ENCODE assay signal across 19 cellular contexts in the genomic region with DNA sequence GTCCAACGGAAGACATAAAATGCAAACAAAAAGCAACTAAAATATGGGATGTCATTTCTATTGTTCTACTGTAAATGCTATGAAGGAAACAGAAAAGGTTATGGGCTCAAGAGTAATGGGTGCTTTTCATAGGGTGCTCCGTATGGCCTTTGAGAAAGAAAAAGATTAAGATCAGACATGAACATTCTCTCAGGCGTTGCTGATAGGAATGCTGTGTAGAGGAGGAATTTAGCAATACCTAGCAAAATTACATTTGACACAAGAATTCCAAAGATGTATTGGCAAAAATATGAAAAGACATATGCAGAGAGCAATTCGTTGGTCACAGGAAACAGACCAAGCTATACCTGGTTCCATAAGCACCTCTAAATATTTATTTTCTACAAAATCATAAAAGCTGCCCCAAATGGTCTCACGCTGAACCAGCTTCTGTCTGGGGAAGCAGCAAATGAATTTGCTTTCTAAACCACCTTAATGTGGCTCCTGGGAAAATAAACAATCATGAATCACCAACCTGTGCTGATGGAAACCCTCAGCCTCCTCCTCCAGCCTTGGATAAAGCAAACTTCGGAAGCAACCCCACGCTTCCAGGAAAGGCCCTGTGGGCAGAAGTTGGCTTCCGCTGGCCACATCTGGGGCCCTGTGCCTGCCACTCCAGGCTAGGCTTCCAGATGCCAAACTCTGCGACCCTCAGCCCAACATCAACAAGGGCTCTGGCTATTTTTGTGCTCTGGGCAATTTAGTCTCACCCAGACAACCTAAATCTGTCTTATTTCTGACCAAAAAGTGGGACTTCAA. TPM values are rescaled to one million over a fixed set of nuclear protein-coding genes. Genes with fewer than 3 reads are reported as not detected.
DNase-seq lines count a peak whose midpoint lies in the region; ATAC-seq, FAIRE-seq and TF ChIP-seq lines count a peak whose summit lies in the region.
"Had no signal": no experiment of that assay in that cellular context is flagged by ENCODE, and none has a peak within 500 bp of the region (broad histone marks: within the 10 kb centered on the region; RNA-seq: fewer than 3 reads in every experiment).

No MANE protein-coding gene starts in this region.

- H3K36me3 Mint-ChIP-seq in Caco-2 (ENCODE audit: insufficient read depth, unreplicated experiment): no peaks in the 10 kb centered on the region

- 74% methylated on average over 9 of the region's 9 CpGs for WGBS in GM12878 (ENCODE audit: insufficient coverage, insufficient replicate concordance, low lambda C conversion rate, missing lambda C conversion rate)
- WGBS in tibial nerve, 2 donors: 51 to 58% methylated on average over 9 of the region's 9 CpGs

- no peak for TF ChIP-seq POLR2A in GM12878 (IDR thresholded peaks at IDR 0.05; ENCODE audit: low read depth, low read length)
- TF ChIP-seq POLR2A in tibial nerve (IDR thresholded peaks at IDR 0.05): no peak

- H4K20me1 ChIP-seq in GM12878 (ENCODE audit: control insufficient read depth, insufficient read depth) (no peaks in the 10 kb centered on the region), osteoblast (ENCODE audit: insufficient read depth, low read length) (no peaks in the 10 kb centered on the region)

- H3K4me3 Mint-ChIP-seq in Caco-2 (ENCODE audit: unreplicated experiment): no peak overlapping the region
- H3K4me3 Mint-ChIP-seq: H9 had no signal

- no peaks in the 10 kb centered on the region for H3K9me3 Mint-ChIP-seq in Caco-2 (ENCODE audit: unreplicated experiment)
- H3K9me3 Mint-ChIP-seq: H9 had no signal

- CTCF ChIA-PET in Caco-2 (lab: Charles Lee): interaction anchor here (0.6 kb wide), 1 partner anchor 22 kb away, joined by 3 read pairs; no protein-coding TSS in a partner anchor
- CTCF ChIA-PET in GM12878 (lab: Yijun Ruan, JAX): interaction anchor here (1.4 to 1.7 kb wide), 2 partner anchors 21 to 23 kb away, joined by 4 to 5 read pairs; no protein-coding TSS in a partner anchor

- H3K27me3 Mint-ChIP-seq in Caco-2 (ENCODE audit: insufficient read depth, unreplicated experiment): no peaks in the 10 kb centered on the region

- no peak overlapping the region for H3K9ac ChIP-seq in GM12878 (ENCODE audit: control insufficient read depth, insufficient read depth, low read length)

- H3K4me3 ChIP-seq in Caco-2 (ENCODE audit: low read depth, low read length) (no peak overlapping the region), GM12878 (no peak overlapping the region), osteoblast (ENCODE audit: insufficient read depth, low read length) (no peak overlapping the region), tibial nerve (no peak overlapping the region)
- H3K4me3 ChIP-seq: SK-N-MC had no signal

- no peak for TF ChIP-seq RAD21 in GM12878 (IDR thresholded peaks at IDR 0.05; ENCODE audit: insufficient read depth, low read depth, low read length)

- peak overlapping the region; percentile 21 for H3K27ac Mint-ChIP-seq in Caco-2 (ENCODE audit: unreplicated experiment)
- H3K27ac Mint-ChIP-seq: H9 had no signal

- intact Hi-C loops in Caco-2 (cut with micrococcal nuclease; ENCODE audit: unreplicated experiment): no loop called here
- intact Hi-C loops in GM12878 (cut with micrococcal nuclease; ENCODE audit: unreplicated experiment): no loop called here

- H2AFZ ChIP-seq in GM12878 (ENCODE audit: control insufficient read depth, low read depth, low read length) (no peak overlapping the region), osteoblast (ENCODE audit: low read length) (no peak overlapping the region)

- POLR2A ChIA-PET in Caco-2 (lab: Charles Lee) (no interaction called here), GM12878 (lab: Charles Lee) (interaction anchor here (0.9 kb wide), 1 partner anchor 9 kb away, joined by 3 read pairs; no protein-coding TSS in a partner anchor)

- in situ Hi-C loops in GM12878 (cut with MboI): no loop called here

- SMC1A ChIA-PET in GM12878 (lab: Charles Lee; ENCODE audit: uncharacterized antibody, unreplicated experiment): no interaction called here

- H3K36me3 ChIP-seq in Caco-2 (ENCODE audit: control insufficient read depth, insufficient read depth, low read length) (no peaks in the 10 kb centered on the region), GM12878 (ENCODE audit: control insufficient read depth in 2 of 2, insufficient read depth in 2 of 2, low read length in 1 of 2) (no peaks in the 10 kb centered on the region), osteoblast (ENCODE audit: insufficient read depth, low read length) (no peaks in the 10 kb centered on the region), tibial nerve (no peaks in the 10 kb centered on the region)

- H3K27me3 ChIP-seq in Caco-2 (replicated peaks; ENCODE audit: control insufficient read depth, insufficient read depth, low read length): no peaks in the 10 kb centered on the region
- H3K27me3 ChIP-seq in GM12878 (replicated peaks in 1 of 2; ENCODE audit: control insufficient read depth in 2 of 2, insufficient read depth in 2 of 2, low read length in 1 of 2): no peaks in the 10 kb centered on the region
- peaks cover 7% of the 10 kb centered on the region for H3K27me3 ChIP-seq in osteoblast (ENCODE audit: insufficient read depth, low read length)
- no peaks in the 10 kb centered on the region for H3K27me3 ChIP-seq in tibial nerve

- H3K4me1 ChIP-seq in Caco-2 (peaks cover 6% of the 10 kb centered on the region; the same call in 1 of the 2 replicates), GM12878 (ENCODE audit: control insufficient read depth, insufficient read depth, low read length) (peaks cover 13% of the 10 kb centered on the region), osteoblast (ENCODE audit: insufficient read depth, low read length) (peaks cover 2% of the 10 kb centered on the region), tibial nerve (peaks cover 0 to 28% (median 5%) of the 10 kb centered on the region in 4 donors)

- TF ChIP-seq EP300 in GM12878 (IDR thresholded peaks at IDR 0.05; ENCODE audit: borderline replicate concordance in 1 of 2, control insufficient read depth in 1 of 2, low read depth in 2 of 2, low read length in 2 of 2) (no peak), tibial nerve (IDR thresholded peaks at IDR 0.05) (no peak)

- no peak for FAIRE-seq in GM12878 (lab: Jason Lieb, UNC)

- ATAC-seq in GM12878: no peak
- ATAC-seq in GM18873 (IDR thresholded peaks at IDR 0.05; ENCODE audit: low FRiP score, unreplicated experiment): no peak
- ATAC-seq: Right ventricle myocardium inferior had no signal

- H3K9me3 ChIP-seq in Caco-2 (no peaks in the 10 kb centered on the region), GM12878 (replicated peaks; ENCODE audit: control insufficient read depth, insufficient read depth, low read length) (no peaks in the 10 kb centered on the region), osteoblast (ENCODE audit: low read depth, low read length) (no peaks in the 10 kb centered on the region), tibial nerve (no peaks in the 10 kb centered on the region)

- H3K79me2 ChIP-seq in GM12878 (ENCODE audit: control insufficient read depth, insufficient read depth, low read length) (no peaks in the 10 kb centered on the region), osteoblast (ENCODE audit: insufficient read depth, low read length) (no peaks in the 10 kb centered on the region)

- BruUV-seq in Caco-2 (replicated peaks; lab: Mats Ljungman, UMichigan): no TSS peak
- BruUV-seq in GM12878 (replicated peaks; lab: Mats Ljungman, UMichigan): no TSS peak

- DNase-seq in Caco-2 (no peak), M059J (ENCODE audit: low read depth) (peak; percentile 42), GM12878 (ENCODE audit: low read depth, low spot score) (no peak), osteoblast (ENCODE audit: insufficient read length, low spot score, missing footprints) (peak; percentile 65), globus pallidus (ENCODE audit: low spot score) (no peak), tibial nerve (ENCODE audit: low spot score in 2 of 2) (no peak)
- DNase-seq: COR-L47, DMS153, EL, H9, NCI-H1436 treated with DMSO at 0.1 percent for 48 hours, NCI-H2029 treated with DMSO at 0.1 percent for 48 hours, NCI-H2171 treated with DMSO at 0.1 percent for 48 hours, NCI-H446 treated with DMSO at 0.1 percent for 48 hours, NCI-H774 had no signal

- RAD21 ChIA-PET in GM12878 (lab: Charles Lee; ENCODE audit: unreplicated experiment): no interaction called here

- H3K4me1 Mint-ChIP-seq in Caco-2 (ENCODE audit: low read depth, unreplicated experiment): no peaks in the 10 kb centered on the region

- 0 out of 2 replicates have a peak overlapping the region, but pooled peaks have one; percentile 22 for H3K27ac ChIP-seq in GM12878 (ENCODE audit: control insufficient read depth, insufficient read depth)
- no peak overlapping the region for H3K27ac ChIP-seq in osteoblast (ENCODE audit: low read depth, low read length)
- peak overlapping the region in 2 of 4 donors; percentile 50 to 54 for H3K27ac ChIP-seq in tibial nerve
- H3K27ac ChIP-seq: SK-N-MC had no signal

- TF ChIP-seq CTCF in Caco-2 (IDR thresholded peaks at IDR 0.05; ENCODE audit: insufficient read depth in 1 of 2, low read depth in 1 of 2, low read length in 1 of 2, severe bottlenecking in 1 of 2, unreplicated experiment in 1 of 2) (no peak), GM12878 (IDR thresholded peaks at IDR 0.05 in 2 of 3, conservative IDR thresholded peaks at IDR 0.05 in 1 of 3; ENCODE audit: control insufficient read depth in 2 of 3, extremely low read depth in 1 of 3, insufficient read depth in 1 of 3, low read depth in 3 of 3, low read length in 3 of 3) (no peak), osteoblast (IDR thresholded peaks at IDR 0.05; ENCODE audit: extremely low read depth, low read depth, low read length) (no peak), tibial nerve (IDR thresholded peaks at IDR 0.05) (no peak)

- no peak overlapping the region for H3K4me2 ChIP-seq in GM12878 (ENCODE audit: control insufficient read depth, insufficient read depth)
- H3K4me2 ChIP-seq in osteoblast (ENCODE audit: insufficient read depth, low read length): no peak overlapping the region

RNA-seq across cellular contexts. Expression of gene OXCT2, which starts 5.9 kb away (rescaled TPM):
- total RNA-seq in Caco-2 (2022) (4.6 and 6.4 TPM in 2 replicates), GM12878 (2014; rRNA removed) (0.79 and 1.1 TPM in 2 replicates), GM12878 (2014; rRNA removed; fragmentation: Illumina TruSeq; extraction: Trizol) (0.69 and 1.0 TPM in 2 replicates), GM12878 (2021) (0.98 and 1.9 TPM in 2 replicates), osteoblast (1.1 and 1.2 TPM in 2 replicates), tibial nerve (10 to 100 TPM in 1 of 4 donors, 1 to 10 TPM in 3; 4.5 to 22.2 (median 8.4) TPM)
- 0.30 and 0.57 TPM in 2 replicates for total RNA-seq in M059J (2014; rRNA removed; shearing (Covaris generic))
- total RNA-seq in GM12878 (2013; cell fraction: nucleolus; rRNA removed): 4.1 and 4.9 TPM in 2 replicates
- 0.43 TPM for polyA plus RNA-seq in GM12878 (2011; ENCODE audit: low read depth)
- polyA plus RNA-seq in GM12878 (2011; rRNA removed) (0.29 and 0.39 TPM in 2 replicates), GM12878 (2014; fragmentation: Illumina TruSeq; extraction: Trizol) (0.13 and 0.57 TPM in 2 replicates), GM12878 (2014; fragmentation: Nextera tagmentation; extraction: Ambion mirVana) (under 1 TPM; 0.06 to 0.31 TPM), GM12878 (2014; rRNA removed) (1.7 and 1.8 TPM in 2 replicates), GM12878 (2016; fragmentation: Nextera tagmentation; extraction: Ambion mirVana) (under 1 TPM; 0.40 to 0.60 TPM)
- polyA plus RNA-seq in GM12878 (2011; cell fraction: cytosol; rRNA removed): 0.39 and 0.53 TPM in 2 replicates
- polyA plus RNA-seq in GM12878 (2011; cell fraction: nucleus; rRNA removed): 1.9 and 2.1 TPM in 2 replicates
- polyA plus RNA-seq in GM12878 (2012): 0.53 and 0.81 TPM in 2 replicates
- polyA minus RNA-seq in GM12878 (2011; rRNA and poly(A)+ RNA removed): 0.44 and 0.72 TPM in 2 replicates
- not detected in 2 replicates for polyA minus RNA-seq in GM12878 (2011; cell fraction: cytosol; rRNA and poly(A)+ RNA removed)
- 0.36 and 0.67 TPM in 2 replicates for polyA minus RNA-seq in GM12878 (2011; cell fraction: nucleus; rRNA and poly(A)+ RNA removed)
- total RNA-seq: A673 had no signal

RNA-seq across cellular contexts. Expression of gene BMP8B, which starts 11.6 kb away (rescaled TPM):
- total RNA-seq in Caco-2 (2022): 5.8 and 5.9 TPM in 2 replicates
- 0.12 and 0.15 TPM in 2 replicates for total RNA-seq in M059J (2014; rRNA removed; shearing (Covaris generic))
- total RNA-seq in GM12878 (2013; cell fraction: nucleolus; rRNA removed): 1.2 and 2.0 TPM in 2 replicates
- total RNA-seq in GM12878 (2014; rRNA removed): 0.71 and 1.2 TPM in 2 replicates
- 0.37 and 0.49 TPM in 2 replicates for total RNA-seq in GM12878 (2014; rRNA removed; fragmentation: Illumina TruSeq; extraction: Trizol)
- total RNA-seq in GM12878 (2021): 1.2 TPM in 2 replicates
- 0.71 TPM for polyA plus RNA-seq in GM12878 (2011; ENCODE audit: low read depth)
- polyA plus RNA-seq in GM12878 (2011; rRNA removed): 0.55 and 0.56 TPM in 2 replicates
- 0.62 and 0.76 TPM in 2 replicates for polyA plus RNA-seq in GM12878 (2011; cell fraction: cytosol; rRNA removed)
- polyA plus RNA-seq in GM12878 (2011; cell fraction: nucleus; rRNA removed): 0.96 and 1.1 TPM in 2 replicates
- 1.0 and 1.3 TPM in 2 replicates for polyA plus RNA-seq in GM12878 (2012)
- polyA plus RNA-seq in GM12878 (2014; fragmentation: Illumina TruSeq; extraction: Trizol): 1.00 and 1.0 TPM in 2 replicates
- polyA plus RNA-seq in GM12878 (2014; fragmentation: Nextera tagmentation; extraction: Ambion mirVana): under 1 TPM; 0.23 to 0.37 TPM
- polyA plus RNA-seq in GM12878 (2014; rRNA removed): 1.00 and 1.0 TPM in 2 replicates
- polyA plus RNA-seq in GM12878 (2016; fragmentation: Nextera tagmentation; extraction: Ambion mirVana): under 1 TPM; 0.09 to 0.23 TPM
- polyA minus RNA-seq in GM12878 (2011; rRNA and poly(A)+ RNA removed): 0.88 and 1.1 TPM in 2 replicates
- polyA minus RNA-seq in GM12878 (2011; cell fraction: cytosol; rRNA and poly(A)+ RNA removed): 0.53 TPM in 1 of 2 replicates, not detected in the other
- polyA minus RNA-seq in GM12878 (2011; cell fraction: nucleus; rRNA and poly(A)+ RNA removed): 0.12 and 0.48 TPM in 2 replicates
- 0.29 and 0.36 TPM in 2 replicates for total RNA-seq in osteoblast
- total RNA-seq in tibial nerve: 10 to 100 TPM; 13.6 to 33.9 (median 29.5) TPM

RNA-seq across cellular contexts. Expression of gene PPIE, which starts 38.4 kb away (rescaled TPM):
- 39.2 and 41.7 TPM in 2 replicates for total RNA-seq in Caco-2 (2022)
- total RNA-seq in M059J (2014; rRNA removed; shearing (Covaris generic)): 51.9 and 68.4 TPM in 2 replicates
- 75.9 and 77.7 TPM in 2 replicates for total RNA-seq in GM12878 (2013; cell fraction: nucleolus; rRNA removed)
- total RNA-seq in GM12878 (2014; rRNA removed): 36.6 and 39.6 TPM in 2 replicates
- total RNA-seq in GM12878 (2014; rRNA removed; fragmentation: Illumina TruSeq; extraction: Trizol): 46.6 and 48.0 TPM in 2 replicates
- 46.5 and 48.1 TPM in 2 replicates for total RNA-seq in GM12878 (2021)
- 34.9 TPM for polyA plus RNA-seq in GM12878 (2011; ENCODE audit: low read depth)
- polyA plus RNA-seq in GM12878 (2011; rRNA removed): 77.8 and 81.1 TPM in 2 replicates
- 75.3 and 89.8 TPM in 2 replicates for polyA plus RNA-seq in GM12878 (2011; cell fraction: cytosol; rRNA removed)
- polyA plus RNA-seq in GM12878 (2011; cell fraction: nucleus; rRNA removed): 111 and 126 TPM in 2 replicates
- 43.3 and 53.5 TPM in 2 replicates for polyA plus RNA-seq in GM12878 (2012)
- polyA plus RNA-seq in GM12878 (2014; fragmentation: Illumina TruSeq; extraction: Trizol): 53.4 and 58.7 TPM in 2 replicates
- 100 to 1,000 TPM; 130 to 163 TPM for polyA plus RNA-seq in GM12878 (2014; fragmentation: Nextera tagmentation; extraction: Ambion mirVana)
- polyA plus RNA-seq in GM12878 (2014; rRNA removed): 54.7 and 66.1 TPM in 2 replicates
- polyA plus RNA-seq in GM12878 (2016; fragmentation: Nextera tagmentation; extraction: Ambion mirVana): 10 to 100 TPM; 74.1 to 78.7 TPM
- 46.6 and 47.5 TPM in 2 replicates for polyA minus RNA-seq in GM12878 (2011; rRNA and poly(A)+ RNA removed)
- 10.6 and 11.1 TPM in 2 replicates for polyA minus RNA-seq in GM12878 (2011; cell fraction: cytosol; rRNA and poly(A)+ RNA removed)
- polyA minus RNA-seq in GM12878 (2011; cell fraction: nucleus; rRNA and poly(A)+ RNA removed): 40.1 and 44.9 TPM in 2 replicates
- 25.3 and 26.4 TPM in 2 replicates for total RNA-seq in osteoblast
- total RNA-seq in tibial nerve: 10 to 100 TPM; 34.8 to 42.3 (median 37.0) TPM

Comparison
In these comparisons a context has a peak if more than half of its experiments do, and no peak if none do; other contexts are left out.
1. DNase-seq: peak in M059J (single experiment) and osteoblast (single experiment); none in Caco-2 (0 of 2), GM12878 (single experiment), globus pallidus (single experiment) and tibial nerve (0 of 2).